In genomic region chr15:28978011-28978378, GRCh38 we compare ENCODE assay signal across 1 cellular context.
TF ChIP-seq lines count a peak whose summit lies in the region.

No MANE protein-coding gene starts in this region.

TF ChIP-seq in HCT116, 20 proteins besides CTCF, POLR2A, EP300 and RAD21 (continued from another document):
- TF ChIP-seq REST (IDR thresholded peaks at IDR 0.05; ENCODE audit: low read depth) (no peak), SP1 (IDR thresholded peaks at IDR 0.05; ENCODE audit: low read depth) (no peak)
